1 cellular context compared by ENCODE assay signal in the genomic region with DNA sequence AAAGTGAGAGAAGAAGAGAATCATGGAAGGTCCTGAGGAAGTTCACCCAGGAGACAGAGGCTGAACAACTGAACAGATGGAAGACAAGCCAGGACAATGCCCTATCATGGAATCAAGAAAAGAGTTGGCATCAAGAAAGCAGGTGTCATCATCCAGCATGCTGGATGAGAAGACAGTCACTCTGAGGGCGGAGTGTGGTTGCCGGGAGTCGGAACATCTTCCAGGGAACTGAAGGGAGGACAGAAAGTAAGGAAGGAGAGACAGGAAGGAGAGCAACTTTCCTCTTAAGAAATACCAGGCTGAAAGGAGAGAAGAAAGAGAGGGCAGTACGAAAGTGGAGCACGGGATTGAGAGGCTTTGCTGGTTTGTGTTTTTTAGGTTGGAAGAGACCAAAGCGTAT.
TF ChIP-seq lines count a peak whose summit lies in the region.

No MANE protein-coding gene starts in this region.

TF ChIP-seq in GM23338, 12 proteins besides CTCF, POLR2A, EP300 and RAD21 (continued from another document):
- TF ChIP-seq, protein P1, sequence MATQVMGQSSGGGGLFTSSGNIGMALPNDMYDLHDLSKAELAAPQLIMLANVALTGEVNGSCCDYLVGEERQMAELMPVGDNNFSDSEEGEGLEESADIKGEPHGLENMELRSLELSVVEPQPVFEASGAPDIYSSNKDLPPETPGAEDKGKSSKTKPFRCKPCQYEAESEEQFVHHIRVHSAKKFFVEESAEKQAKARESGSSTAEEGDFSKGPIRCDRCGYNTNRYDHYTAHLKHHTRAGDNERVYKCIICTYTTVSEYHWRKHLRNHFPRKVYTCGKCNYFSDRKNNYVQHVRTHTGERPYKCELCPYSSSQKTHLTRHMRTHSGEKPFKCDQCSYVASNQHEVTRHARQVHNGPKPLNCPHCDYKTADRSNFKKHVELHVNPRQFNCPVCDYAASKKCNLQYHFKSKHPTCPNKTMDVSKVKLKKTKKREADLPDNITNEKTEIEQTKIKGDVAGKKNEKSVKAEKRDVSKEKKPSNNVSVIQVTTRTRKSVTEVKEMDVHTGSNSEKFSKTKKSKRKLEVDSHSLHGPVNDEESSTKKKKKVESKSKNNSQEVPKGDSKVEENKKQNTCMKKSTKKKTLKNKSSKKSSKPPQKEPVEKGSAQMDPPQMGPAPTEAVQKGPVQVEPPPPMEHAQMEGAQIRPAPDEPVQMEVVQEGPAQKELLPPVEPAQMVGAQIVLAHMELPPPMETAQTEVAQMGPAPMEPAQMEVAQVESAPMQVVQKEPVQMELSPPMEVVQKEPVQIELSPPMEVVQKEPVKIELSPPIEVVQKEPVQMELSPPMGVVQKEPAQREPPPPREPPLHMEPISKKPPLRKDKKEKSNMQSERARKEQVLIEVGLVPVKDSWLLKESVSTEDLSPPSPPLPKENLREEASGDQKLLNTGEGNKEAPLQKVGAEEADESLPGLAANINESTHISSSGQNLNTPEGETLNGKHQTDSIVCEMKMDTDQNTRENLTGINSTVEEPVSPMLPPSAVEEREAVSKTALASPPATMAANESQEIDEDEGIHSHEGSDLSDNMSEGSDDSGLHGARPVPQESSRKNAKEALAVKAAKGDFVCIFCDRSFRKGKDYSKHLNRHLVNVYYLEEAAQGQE (IDR thresholded peaks at IDR 0.05; ENCODE audit: unreplicated experiment), result no peak
